In genomic region chr6:139027620-139028182, GRCh38 we compare ENCODE assay signal across 8 cellular contexts. TPM values are rescaled to one million over a fixed set of nuclear protein-coding genes. Genes with fewer than 3 reads are reported as not detected.
A peak's percentile ranks its signal among the peaks of the same experiment; 100 is the strongest.
DNase-seq lines count a peak whose midpoint lies in the region; ATAC-seq and TF ChIP-seq lines count a peak whose summit lies in the region.

No MANE protein-coding gene starts in this region.

- H3K79me2 ChIP-seq in OCI-LY3 (ENCODE audit: low read length) = peaks cover 30% of the 10 kb centered on the region

- ATAC-seq in HG03442 (IDR thresholded peaks at IDR 0.05; ENCODE audit: unreplicated experiment) = peak; percentile 16

- CTCF ChIA-PET in activated naive CD4-positive, alpha-beta T cell treated with anti-CD3 and anti-CD28 coated beads, Interleukin-2, amount 10 ng/mL, durations not matched to agents 7 days and 5 days (lab: Charles Lee) = interaction anchor here (1.6 kb wide), 1 partner anchor 39 kb away, joined by 7 read pairs; the partner anchor contains the start of gene REPS1

- no peak for TF ChIP-seq CTCF in OCI-LY3 (IDR thresholded peaks at IDR 0.05; ENCODE audit: low read depth, low read length)
- TF ChIP-seq CTCF in spleen (IDR thresholded peaks at IDR 0.05 in 8 of 11, conservative IDR thresholded peaks at IDR 0.05 in 3 of 11) = no peak

- H3K27me3 ChIP-seq in OCI-LY3 (ENCODE audit: low read depth, low read length) (no peaks in the 10 kb centered on the region), spleen (replicated peaks in 1 of 7) (no peaks in the 10 kb centered on the region)

- intact Hi-C loops in spleen (cut with DNase I; ENCODE audit: low total_unique reads) = no loop called here

- H3K27ac ChIP-seq in OCI-LY3 (ENCODE audit: low read length) (no peak overlapping the region), spleen (peak overlapping the region; percentile 85 to 97 (median 92))

- H3K9ac ChIP-seq in OCI-LY3 (ENCODE audit: low read length) = peak overlapping the region; percentile 93

- no peak overlapping the region for H3K4me3 Mint-ChIP-seq in activated naive CD4-positive, alpha-beta T cell treated with anti-CD3 and anti-CD28 coated beads, Interleukin-2, amount 10 ng/mL, durations not matched to agents 7 days and 5 days

- H3K27me3 Mint-ChIP-seq in activated naive CD4-positive, alpha-beta T cell treated with anti-CD3 and anti-CD28 coated beads, Interleukin-2, amount 10 ng/mL, durations not matched to agents 7 days and 5 days = peaks cover 3% of the 10 kb centered on the region

- H3K36me3 ChIP-seq in OCI-LY3 (replicated peaks; ENCODE audit: low read depth, low read length) (no peaks in the 10 kb centered on the region), spleen (peaks cover 0 to under 1% (median 0%) of the 10 kb centered on the region in 6 donors)

- H3K4me1 Mint-ChIP-seq in activated naive CD4-positive, alpha-beta T cell treated with anti-CD3 and anti-CD28 coated beads, Interleukin-2, amount 10 ng/mL, durations not matched to agents 7 days and 5 days = peaks cover 16% of the 10 kb centered on the region

- no peaks in the 10 kb centered on the region for H3K9me3 ChIP-seq in OCI-LY3 (ENCODE audit: insufficient read depth, low read length)
- no peaks in the 10 kb centered on the region for H3K9me3 ChIP-seq in spleen

- H3K36me3 Mint-ChIP-seq in activated naive CD4-positive, alpha-beta T cell treated with anti-CD3 and anti-CD28 coated beads, Interleukin-2, amount 10 ng/mL, durations not matched to agents 7 days and 5 days = peaks cover 2% of the 10 kb centered on the region

- 12 to 31% (median 16%) methylated on average over 10 of the region's 10 CpGs for WGBS in spleen, 5 donors

- H3K4me1 ChIP-seq in OCI-LY3 (ENCODE audit: low read length) (peaks cover 20% of the 10 kb centered on the region), spleen (peaks cover 8 to 55% (median 31%) of the 10 kb centered on the region in 6 donors)

- peak overlapping the region; percentile 88 for H3K27ac Mint-ChIP-seq in activated naive CD4-positive, alpha-beta T cell treated with anti-CD3 and anti-CD28 coated beads, Interleukin-2, amount 10 ng/mL, durations not matched to agents 7 days and 5 days

- TF ChIP-seq POLR2A in spleen (IDR thresholded peaks at IDR 0.05) = no peak

- peak overlapping the region; percentile 89; the same call in 1 of the 2 replicates for H2AFZ ChIP-seq in OCI-LY3 (ENCODE audit: low read depth, low read length)

- H4K20me1 ChIP-seq in OCI-LY3 (ENCODE audit: insufficient read depth, low read length) = no peaks in the 10 kb centered on the region

- no peaks in the 10 kb centered on the region for H3K9me3 Mint-ChIP-seq in activated naive CD4-positive, alpha-beta T cell treated with anti-CD3 and anti-CD28 coated beads, Interleukin-2, amount 10 ng/mL, durations not matched to agents 7 days and 5 days

- DNase-seq in EL (peak; percentile 67), spleen (no peak), RPMI8226 (no peak), NK-92 (lab: John Stamatoyannopoulos, UW; ENCODE audit: unreplicated experiment) (no peak)
- DNase-seq in activated naive CD4-positive, alpha-beta T cell treated with anti-CD3 and anti-CD28 coated beads, Interleukin-2, amount 10 ng/mL, durations not matched to agents 7 days and 5 days = peak; percentile 56

- peak overlapping the region; percentile 99 for H3K4me2 ChIP-seq in OCI-LY3 (ENCODE audit: low read length)

- H3K4me3 ChIP-seq in OCI-LY3 (ENCODE audit: low read length) (peak overlapping the region; percentile 99), iPS-11a (ENCODE audit: low read depth, low read length) (peak overlapping the region; percentile 89), spleen (peak overlapping the region; percentile 89 to 98 (median 98))

RNA-seq across cellular contexts. Expression of gene ABRACL, which starts 0.8 kb away (rescaled TPM):
- total RNA-seq in spleen = 10 to 100 TPM; 56.5 to 89.4 (median 69.3) TPM
- polyA plus RNA-seq in spleen = 100 to 1,000 TPM in 2 of 3 donors, 10 to 100 TPM in 1; 76.4 to 183 (median 148) TPM

RNA-seq across cellular contexts. Expression of gene REPS1, which starts 39.6 kb away (rescaled TPM):
- 10 to 100 TPM; 41.2 to 75.7 (median 61.6) TPM for total RNA-seq in spleen
- polyA plus RNA-seq in spleen = 10 to 100 TPM; 17.2 to 31.5 (median 26.5) TPM

Comparison
In these comparisons a context has a peak if more than half of its experiments do, and no peak if none do; other contexts are left out.
1. DNase-seq: peak in EL (single experiment) and activated naive CD4-positive, alpha-beta T cell treated with anti-CD3 and anti-CD28 coated beads, Interleukin-2, amount 10 ng/mL, durations not matched to agents 7 days and 5 days (single experiment); none in spleen (single experiment), RPMI8226 (single experiment) and NK-92 (single experiment).
2. Peak in every context shown above with its lines, with median percentiles within 50 percentile points of each other: H3K4me3 ChIP-seq.